Comparison of ENCODE assay signal across 7 cellular contexts in genomic region chr3:182693723-182694122, GRCh38.
"Had no signal": no experiment of that assay in that cellular context is flagged by ENCODE, and none has a peak within 500 bp of the region (broad histone marks: within the 10 kb centered on the region; RNA-seq: fewer than 3 reads in every experiment).

No MANE protein-coding gene starts in this region.

- H3K4me3 ChIP-seq: GM12878 had no signal

- FAIRE-seq: GM12878, GM12891, GM12892, GM18507, GM19239 had no signal

- DNase-seq: GDM1, GF-D8 had no signal

- ATAC-seq: GM12878 had no signal
